ENCODE assay signal across 1 cellular context in genomic region chr12:66725031-66725430, GRCh38.
A peak's percentile ranks its signal among the peaks of the same experiment; 100 is the strongest.
TF ChIP-seq lines count a peak whose summit lies in the region.

No MANE protein-coding gene starts in this region.

TF ChIP-seq in HepG2, 621 proteins besides CTCF, POLR2A, EP300 and RAD21:
- TF ChIP-seq ZNF333 (CRISPR knock-in tag; IDR thresholded peaks at IDR 0.05; ENCODE audit: borderline replicate concordance): no peak
- TF ChIP-seq ERF (CRISPR knock-in tag; IDR thresholded peaks at IDR 0.05): no peak
- TF ChIP-seq FOXJ3 (CRISPR knock-in tag; IDR thresholded peaks at IDR 0.05; ENCODE audit: borderline replicate concordance): no peak
- TF ChIP-seq KDM3A (CRISPR knock-in tag; IDR thresholded peaks at IDR 0.05; ENCODE audit: low read depth): no peak
- no peak for TF ChIP-seq MED13 (CRISPR knock-in tag; IDR thresholded peaks at IDR 0.05)
- TF ChIP-seq KMT2B (CRISPR knock-in tag; IDR thresholded peaks at IDR 0.05): no peak
- TF ChIP-seq HMGA1 (CRISPR knock-in tag; conservative IDR thresholded peaks at IDR 0.05): no peak
- TF ChIP-seq SNAPC2 (CRISPR knock-in tag; IDR thresholded peaks at IDR 0.05): no peak
- 0 out of 4 replicates have a peak, but pooled peaks of 1 of the 2 experiments have one; percentile 23 for TF ChIP-seq NR2F1 (CRISPR knock-in tag; IDR thresholded peaks at IDR 0.05)
- peak; percentile 77 for TF ChIP-seq FOSL2 (CRISPR knock-in tag; IDR thresholded peaks at IDR 0.05)
- TF ChIP-seq MLLT10 (CRISPR knock-in tag; IDR thresholded peaks at IDR 0.05): no peak
- 0 out of 2 replicates have a peak, but pooled peaks have one; percentile 11 for TF ChIP-seq SALL1 (CRISPR knock-in tag; IDR thresholded peaks at IDR 0.05)
- no peak for TF ChIP-seq KDM6A (CRISPR knock-in tag; IDR thresholded peaks at IDR 0.05; ENCODE audit: low read depth)
- TF ChIP-seq NR2F6 (IDR thresholded peaks at IDR 0.05): peak; percentile 40; the same call in 1 of the 2 replicates
- no peak for TF ChIP-seq NR2F6 (CRISPR knock-in tag; IDR thresholded peaks at IDR 0.05)
